ENCODE assay signal across 14 cellular contexts in the genomic region with DNA sequence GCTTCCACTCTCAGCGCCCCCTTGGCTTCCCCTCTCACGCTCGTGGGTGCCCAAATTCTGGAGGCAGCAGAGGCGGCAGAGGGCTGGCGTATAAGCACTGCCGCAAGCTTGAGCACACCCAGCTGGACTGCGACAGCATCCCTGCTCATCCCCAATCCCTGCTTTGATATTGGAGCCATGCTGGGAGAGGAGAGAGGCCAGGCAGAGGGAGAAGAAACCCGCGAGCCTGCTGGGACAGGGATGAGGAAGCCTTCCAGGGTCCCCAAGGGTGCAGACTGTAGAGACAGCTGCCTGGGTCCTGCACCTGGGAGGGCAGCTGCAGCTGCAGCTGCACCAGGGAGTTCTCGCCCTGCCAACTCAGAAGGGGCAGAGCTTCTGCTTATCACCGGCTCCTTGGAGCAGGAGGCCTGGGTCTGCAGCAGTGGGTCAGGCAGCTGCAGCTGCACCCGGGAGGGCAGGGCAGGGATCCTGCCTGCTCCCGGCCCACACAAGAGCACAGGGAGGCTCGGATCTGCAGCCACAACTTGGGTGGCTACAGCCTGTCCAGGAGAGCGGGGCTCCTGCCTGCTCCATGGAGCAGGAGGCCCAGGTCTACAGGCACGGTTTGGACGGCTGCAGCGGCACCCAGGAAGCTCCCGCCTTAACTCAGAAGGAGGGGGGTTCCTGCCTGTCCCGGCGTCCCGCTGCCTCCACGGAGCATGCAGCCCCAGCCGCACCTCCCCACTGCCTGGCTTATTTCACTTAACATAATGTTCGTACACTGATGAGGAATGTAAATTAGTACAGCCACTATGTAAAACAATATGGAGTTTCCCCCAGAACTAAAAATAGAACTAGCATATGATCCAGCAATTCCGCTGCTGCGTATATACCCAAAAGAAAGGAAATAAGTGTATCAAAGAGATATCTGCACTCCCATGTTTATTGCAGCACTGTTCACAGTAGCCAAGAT.
A peak's percentile ranks its signal among the peaks of the same experiment; 100 is the strongest.
DNase-seq lines count a peak whose midpoint lies in the region; TF ChIP-seq lines count a peak whose summit lies in the region.
"Had no signal": no experiment of that assay in that cellular context is flagged by ENCODE, and none has a peak within 500 bp of the region (broad histone marks: within the 10 kb centered on the region; RNA-seq: fewer than 3 reads in every experiment).

No MANE protein-coding gene starts in this region.

- no peaks in the 10 kb centered on the region for H3K36me3 ChIP-seq in HEK293 (ENCODE audit: control insufficient read depth in 2 of 2, insufficient read depth in 1 of 2, low read length in 2 of 2)
- no peaks in the 10 kb centered on the region for H3K36me3 ChIP-seq in OCI-LY3 (replicated peaks; ENCODE audit: low read depth, low read length)
- no peaks in the 10 kb centered on the region for H3K36me3 ChIP-seq in skeletal muscle satellite cell (ENCODE audit: insufficient read depth, low read length)
- H3K36me3 ChIP-seq in Peyer's patch = no peaks in the 10 kb centered on the region
- no peaks in the 10 kb centered on the region for H3K36me3 ChIP-seq in thyroid gland
- H3K36me3 ChIP-seq: brain microvascular endothelial cell had no signal

- H3K9ac ChIP-seq in OCI-LY3 (ENCODE audit: low read length) = peak overlapping the region; percentile 14
- no peak overlapping the region for H3K9ac ChIP-seq in skeletal muscle satellite cell (ENCODE audit: low read depth, low read length)

- H2AFZ ChIP-seq in OCI-LY3 (ENCODE audit: low read depth, low read length) = peak overlapping the region; percentile 32; the same call in 1 of the 2 replicates

- H3K4me3 Mint-ChIP-seq in glutamatergic neuron (ENCODE audit: unreplicated experiment) = no peak overlapping the region
- H3K4me3 Mint-ChIP-seq: activated naive CD4-positive, alpha-beta T cell treated with anti-CD3 and anti-CD28 coated beads for 36 hours; WTC11 had no signal

- TF ChIP-seq POLR2A in Peyer's patch (IDR thresholded peaks at IDR 0.05) (no peak), thyroid gland (IDR thresholded peaks at IDR 0.05) (no peak)

- no peaks in the 10 kb centered on the region for H3K36me3 Mint-ChIP-seq in glutamatergic neuron (ENCODE audit: unreplicated experiment)
- H3K36me3 Mint-ChIP-seq: WTC11 had no signal

- H3K4me1 ChIP-seq in HEK293 (ENCODE audit: control insufficient read depth, insufficient read depth, low read length) (no peaks in the 10 kb centered on the region), OCI-LY3 (ENCODE audit: low read length) (peaks cover 12% of the 10 kb centered on the region), skeletal muscle satellite cell (ENCODE audit: control insufficient read depth, insufficient read depth, low read length) (peaks cover 12% of the 10 kb centered on the region), Peyer's patch (no peaks in the 10 kb centered on the region), thyroid gland (no peaks in the 10 kb centered on the region)
- H3K4me1 ChIP-seq: testis had no signal

- no peaks in the 10 kb centered on the region for H4K20me1 ChIP-seq in OCI-LY3 (ENCODE audit: insufficient read depth, low read length)

- WGBS in thyroid gland, 2 donors = 68 to 81% methylated on average over 20 of the region's 27 CpGs

- peaks cover 4% of the 10 kb centered on the region for H3K27me3 ChIP-seq in OCI-LY3 (ENCODE audit: low read depth, low read length)
- no peaks in the 10 kb centered on the region for H3K27me3 ChIP-seq in skeletal muscle satellite cell (ENCODE audit: control insufficient read depth, insufficient read depth, low read length)
- H3K27me3 ChIP-seq in Peyer's patch = no peaks in the 10 kb centered on the region
- no peaks in the 10 kb centered on the region for H3K27me3 ChIP-seq in thyroid gland
- H3K27me3 ChIP-seq: brain microvascular endothelial cell, testis had no signal

- H3K27me3 Mint-ChIP-seq in glutamatergic neuron (ENCODE audit: unreplicated experiment) = no peaks in the 10 kb centered on the region

- H3K9me3 ChIP-seq in HEK293 (ENCODE audit: control insufficient read depth, insufficient read depth, low read depth, low read length) (no peaks in the 10 kb centered on the region), OCI-LY3 (ENCODE audit: insufficient read depth, low read length) (no peaks in the 10 kb centered on the region), skeletal muscle satellite cell (replicated peaks; ENCODE audit: low read length) (no peaks in the 10 kb centered on the region), Peyer's patch (no peaks in the 10 kb centered on the region), thyroid gland (no peaks in the 10 kb centered on the region)
- H3K9me3 ChIP-seq: testis had no signal

- no peak overlapping the region for H3K27ac Mint-ChIP-seq in glutamatergic neuron (ENCODE audit: unreplicated experiment)
- H3K27ac Mint-ChIP-seq: activated naive CD4-positive, alpha-beta T cell treated with anti-CD3 and anti-CD28 coated beads for 36 hours; WTC11 had no signal

- H3K9me3 Mint-ChIP-seq in glutamatergic neuron (ENCODE audit: unreplicated experiment) = no peaks in the 10 kb centered on the region
- H3K9me3 Mint-ChIP-seq: activated naive CD4-positive, alpha-beta T cell treated with anti-CD3 and anti-CD28 coated beads for 36 hours; WTC11 had no signal

- POLR2A ChIA-PET in HEK293 (lab: Yijun Ruan, JAX) = interaction anchor here (0.5 kb wide), 1 partner anchor 30 kb away, joined by 7 read pairs; no protein-coding TSS in a partner anchor

- H3K4me1 Mint-ChIP-seq in glutamatergic neuron (ENCODE audit: low read depth, unreplicated experiment) = peaks cover 3% of the 10 kb centered on the region
- H3K4me1 Mint-ChIP-seq: WTC11 had no signal

- H3K27ac ChIP-seq in HEK293 (ENCODE audit: extremely low read depth, low read depth, low read length) (no peak overlapping the region), OCI-LY3 (ENCODE audit: low read length) (no peak overlapping the region), Peyer's patch (no peak overlapping the region), thyroid gland (no peak overlapping the region)
- H3K27ac ChIP-seq: brain microvascular endothelial cell, testis had no signal

- DNase-seq in glutamatergic neuron = peak; percentile 17
- DNase-seq in NCI-H446 treated with DMSO at 0.1 percent for 48 hours (lab: John Stamatoyannopoulos, UW) = no peak
- DNase-seq in Peyer's patch = no peak
- no peak for DNase-seq in thyroid gland
- DNase-seq: activated naive CD4-positive, alpha-beta T cell treated with anti-CD3 and anti-CD28 coated beads for 36 hours; brain microvascular endothelial cell; effector CD8-positive, alpha-beta T cell; NCI-H187; NK-92 treated with Interleukin-12 subunit alpha and Interleukin-12 subunit beta, amount 100 ng/mL, for 24 hours; testis had no signal

- intact Hi-C loops in thyroid gland (cut with DNase I) = no loop called here

- TF ChIP-seq CTCF in HEK293 (tag by site-specific recombination; IDR thresholded peaks at IDR 0.05) (no peak), OCI-LY3 (IDR thresholded peaks at IDR 0.05; ENCODE audit: low read depth, low read length) (no peak), glutamatergic neuron (IDR thresholded peaks at IDR 0.05; ENCODE audit: partially characterized antibody, unreplicated experiment) (no peak), Peyer's patch (IDR thresholded peaks at IDR 0.05) (no peak), thyroid gland (IDR thresholded peaks at IDR 0.05) (no peak)

- H3K4me2 ChIP-seq in OCI-LY3 (ENCODE audit: low read length) (peak overlapping the region; percentile 78), skeletal muscle satellite cell (ENCODE audit: low read length) (peak overlapping the region; percentile 72)

- CTCF ChIA-PET in HEK293 (lab: Yijun Ruan, JAX) = interaction anchor here (0.6 kb wide), 1 partner anchor 35 kb away, joined by 4 read pairs; no protein-coding TSS in a partner anchor

- H3K4me3 ChIP-seq in HEK293 (ENCODE audit: low read depth, low read length) = no peak overlapping the region
- H3K4me3 ChIP-seq in OCI-LY3 (ENCODE audit: low read length) = peak overlapping the region; percentile 72
- H3K4me3 ChIP-seq in skeletal muscle satellite cell (ENCODE audit: low read length) = peak overlapping the region; percentile 50
- no peak overlapping the region for H3K4me3 ChIP-seq in Peyer's patch
- H3K4me3 ChIP-seq in thyroid gland (replicated peaks in 1 of 3) = no peak overlapping the region
- H3K4me3 ChIP-seq: testis had no signal

- H3K79me2 ChIP-seq in OCI-LY3 (ENCODE audit: low read length) = no peaks in the 10 kb centered on the region

TF ChIP-seq in HEK293, 187 proteins besides CTCF, POLR2A, EP300 and RAD21:
- TF ChIP-seq ZNF660 (tag by site-specific recombination; IDR thresholded peaks at IDR 0.05) = no peak
- no peak for TF ChIP-seq YY2 (tag by site-specific recombination; IDR thresholded peaks at IDR 0.05)
- TF ChIP-seq ZNF10 (tag by site-specific recombination; IDR thresholded peaks at IDR 0.05) = 0 out of 2 replicates have a peak, but pooled peaks have one; percentile 52
- TF ChIP-seq ZNF701 (tag by site-specific recombination; IDR thresholded peaks at IDR 0.05) = no peak
- TF ChIP-seq, protein P1, sequence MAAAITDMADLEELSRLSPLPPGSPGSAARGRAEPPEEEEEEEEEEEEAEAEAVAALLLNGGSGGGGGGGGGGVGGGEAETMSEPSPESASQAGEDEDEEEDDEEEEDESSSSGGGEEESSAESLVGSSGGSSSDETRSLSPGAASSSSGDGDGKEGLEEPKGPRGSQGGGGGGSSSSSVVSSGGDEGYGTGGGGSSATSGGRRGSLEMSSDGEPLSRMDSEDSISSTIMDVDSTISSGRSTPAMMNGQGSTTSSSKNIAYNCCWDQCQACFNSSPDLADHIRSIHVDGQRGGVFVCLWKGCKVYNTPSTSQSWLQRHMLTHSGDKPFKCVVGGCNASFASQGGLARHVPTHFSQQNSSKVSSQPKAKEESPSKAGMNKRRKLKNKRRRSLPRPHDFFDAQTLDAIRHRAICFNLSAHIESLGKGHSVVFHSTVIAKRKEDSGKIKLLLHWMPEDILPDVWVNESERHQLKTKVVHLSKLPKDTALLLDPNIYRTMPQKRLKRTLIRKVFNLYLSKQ (tag by site-specific recombination; IDR thresholded peaks at IDR 0.05; ENCODE audit: borderline replicate concordance) = no peak

Comparison
In these comparisons a context has a peak if more than half of its experiments do, and no peak if none do; other contexts are left out.
1. H3K4me3 ChIP-seq: peak in OCI-LY3 (single experiment) and skeletal muscle satellite cell (single experiment); none in HEK293 (single experiment), Peyer's patch (0 of 4) and thyroid gland (0 of 3).